14 cellular contexts compared by ENCODE assay signal in genomic region chr9:127444283-127444920, GRCh38. TPM values are rescaled to one million over a fixed set of nuclear protein-coding genes. Genes with fewer than 3 reads are reported as not detected.
DNase-seq lines count a peak whose midpoint lies in the region; ATAC-seq and TF ChIP-seq lines count a peak whose summit lies in the region.
"Had no signal": no experiment of that assay in that cellular context is flagged by ENCODE, and none has a peak within 500 bp of the region (broad histone marks: within the 10 kb centered on the region; RNA-seq: fewer than 3 reads in every experiment).

No MANE protein-coding gene starts in this region.

- H3K4me1 ChIP-seq in RWPE2 (ENCODE audit: insufficient read depth, poor library complexity, severe bottlenecking) (no peaks in the 10 kb centered on the region), hepatocyte (ENCODE audit: insufficient read depth) (peaks cover 5% of the 10 kb centered on the region)

- no peak overlapping the region for H3K4me2 ChIP-seq in hepatocyte

- DNase-seq in stimulated activated CD4-positive, alpha-beta T cell treated with anti-CD3 and anti-CD28 coated beads, Interleukin-1b, Interleukin-23, amount 100 ng/mL, for 48 hours, result peak; percentile 10
- no peak for DNase-seq in stimulated activated CD4-positive, alpha-beta T cell treated with anti-CD3 and anti-CD28 coated beads, Interleukin-4, amount 100 ng/mL, for 24 hours
- DNase-seq in RWPE2 (ENCODE audit: low spot score) (no peak), hepatocyte (ENCODE audit: low spot score) (no peak), cortex of kidney (lab: John Stamatoyannopoulos, UW) (no peak), caudate nucleus (lab: John Stamatoyannopoulos, UW) (no peak), DMS79 treated with DMSO at 0.1 percent for 48 hours (lab: John Stamatoyannopoulos, UW) (no peak)
- DNase-seq: activated CD4-positive, alpha-beta T cell treated with anti-CD3 and anti-CD28 coated beads, Interleukin-2, amount 10 ng/mL, durations not matched to agents 7 days and 5 days; aorta; hypothalamus; KBM-7; SHP77; stimulated activated naive CD4-positive, alpha-beta T cell had no signal

- peaks cover 20% of the 10 kb centered on the region for H4K20me1 ChIP-seq in hepatocyte (ENCODE audit: insufficient read depth, poor library complexity, severe bottlenecking)

- no peak for TF ChIP-seq CTCF in RWPE2 (IDR thresholded peaks at IDR 0.05; ENCODE audit: poor library complexity, severe bottlenecking)
- no peak for TF ChIP-seq CTCF in hepatocyte (IDR thresholded peaks at IDR 0.05; ENCODE audit: poor library complexity)

- H3K4me3 ChIP-seq in RWPE2 (ENCODE audit: severe bottlenecking), result no peak overlapping the region
- no peak overlapping the region for H3K4me3 ChIP-seq in hepatocyte

- H3K27ac ChIP-seq in RWPE2 (ENCODE audit: poor library complexity, severe bottlenecking) (no peak overlapping the region), hepatocyte (peak overlapping the region; percentile 52), caudate nucleus (ENCODE audit: low read depth, low read length) (no peak overlapping the region)

- peaks cover 13% of the 10 kb centered on the region for H3K79me2 ChIP-seq in hepatocyte

- peaks cover 4% of the 10 kb centered on the region for H3K9me3 ChIP-seq in RWPE2 (ENCODE audit: severe bottlenecking)
- peaks cover 3% of the 10 kb centered on the region for H3K9me3 ChIP-seq in hepatocyte (ENCODE audit: low read depth)

- no peaks in the 10 kb centered on the region for H3K27me3 ChIP-seq in RWPE2 (ENCODE audit: insufficient read depth, poor library complexity, severe bottlenecking)
- no peaks in the 10 kb centered on the region for H3K27me3 ChIP-seq in hepatocyte

- ATAC-seq in RWPE2 (ENCODE audit: low read depth) (peak; percentile 7), HG03039 (IDR thresholded peaks at IDR 0.05; ENCODE audit: unreplicated experiment) (no peak)

- H3K36me3 ChIP-seq in RWPE2 (ENCODE audit: low read depth) (peaks cover 93% of the 10 kb centered on the region), hepatocyte (replicated peaks; ENCODE audit: insufficient read depth, low read depth) (no peaks in the 10 kb centered on the region)

- WGBS in hepatocyte (ENCODE audit: low lambda C conversion rate, missing lambda C conversion rate), result 95% methylated on average over 17 of the region's 17 CpGs

- no peak overlapping the region for H2AFZ ChIP-seq in hepatocyte

- H3K9me2 ChIP-seq in hepatocyte (replicated peaks; ENCODE audit: insufficient read depth), result no peaks in the 10 kb centered on the region

RNA-seq across cellular contexts. Expression of gene RPL12, which starts 6.8 kb away (rescaled TPM):
- total RNA-seq in hepatocyte, result 1,720 and 2,202 TPM in 2 replicates
- polyA plus RNA-seq in hepatocyte, result 392 and 417 TPM in 2 replicates

RNA-seq across cellular contexts. Expression of gene LRSAM1, which starts 6.9 kb away (rescaled TPM):
- 6.8 and 10.7 TPM in 2 replicates for total RNA-seq in hepatocyte
- 19.4 and 22.1 TPM in 2 replicates for polyA plus RNA-seq in hepatocyte

RNA-seq across cellular contexts. Expression of gene ZNF79, which starts 20.2 kb away (rescaled TPM):
- 8.3 and 9.0 TPM in 2 replicates for total RNA-seq in hepatocyte
- polyA plus RNA-seq in hepatocyte, result 3.8 and 6.0 TPM in 2 replicates

RNA-seq across cellular contexts. Expression of gene SLC2A8, which starts 47.4 kb away (rescaled TPM):
- 91.7 and 99.7 TPM in 2 replicates for total RNA-seq in hepatocyte
- 138 and 145 TPM in 2 replicates for polyA plus RNA-seq in hepatocyte
